Comparison of ENCODE assay signal across 17 cellular contexts in the genomic region with DNA sequence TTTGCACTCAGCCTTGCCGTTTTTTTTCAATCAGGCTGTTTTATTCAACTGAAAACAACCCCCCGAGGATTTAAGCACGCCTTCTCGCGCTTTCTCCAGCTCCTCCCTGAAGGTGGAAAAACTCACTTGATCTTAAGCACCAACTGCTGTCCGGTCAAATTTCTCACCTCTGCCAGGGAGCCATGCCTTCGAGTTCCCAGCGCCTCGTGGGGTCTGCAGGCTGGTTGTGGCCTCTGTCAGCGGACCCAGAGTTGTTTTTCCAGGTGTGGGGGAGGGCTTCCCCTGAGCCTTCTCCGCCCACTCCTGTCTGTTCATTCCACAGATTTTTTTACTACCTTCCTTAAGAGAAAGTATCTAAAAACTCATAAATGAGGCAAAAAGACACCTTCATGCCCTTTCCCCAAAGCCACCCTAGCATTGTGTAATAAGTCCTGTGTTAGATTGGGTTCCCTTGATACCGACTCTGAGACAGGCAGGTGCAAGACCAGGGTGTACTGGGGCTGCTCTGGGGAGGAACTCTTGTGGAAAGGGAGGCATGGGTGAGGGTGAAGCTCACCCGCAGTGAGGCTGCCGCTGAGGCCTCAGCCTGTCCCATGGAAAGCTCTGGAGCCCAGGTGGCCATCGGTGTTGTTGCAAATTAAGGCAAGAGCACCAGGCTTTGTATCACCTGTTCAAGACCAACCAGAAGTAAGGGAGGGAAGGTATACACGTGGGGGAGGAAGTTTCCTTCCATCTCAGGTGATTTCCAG.
DNase-seq lines count a peak whose midpoint lies in the region; ATAC-seq and TF ChIP-seq lines count a peak whose summit lies in the region.
"Had no signal": no experiment of that assay in that cellular context is flagged by ENCODE, and none has a peak within 500 bp of the region (broad histone marks: within the 10 kb centered on the region; RNA-seq: fewer than 3 reads in every experiment).

No MANE protein-coding gene starts in this region.

- H2BK120ac ChIP-seq in trophoblast cell (ENCODE audit: insufficient read depth, low read length, poor library complexity) = peak overlapping the region; percentile 59

- peak overlapping the region; percentile 43 for H4K8ac ChIP-seq in trophoblast cell (ENCODE audit: low read depth, low read length)

- no peak overlapping the region for H2AK5ac ChIP-seq in trophoblast cell (ENCODE audit: low read length)

- H3K4me1 Mint-ChIP-seq in MCF 10A (ENCODE audit: insufficient read depth, unreplicated experiment) = peaks cover 34% of the 10 kb centered on the region
- H3K4me1 Mint-ChIP-seq: CD14-positive monocyte had no signal

- H2BK5ac ChIP-seq in trophoblast cell (ENCODE audit: low read depth, low read length, poor library complexity) = peak overlapping the region; percentile 11

- no peak overlapping the region for H4K12ac ChIP-seq in trophoblast cell (ENCODE audit: low read depth, low read length)

- intact Hi-C loops in MCF 10A (cut with micrococcal nuclease) (loop anchor here (5.0 to 10.0 kb wide), 4 partner anchors 168 to 527 kb away; no protein-coding TSS in a partner anchor), breast epithelium (cut with DNase I; ENCODE audit: low total_unique reads) (no loop called here)

- no peaks in the 10 kb centered on the region for H3K36me3 ChIP-seq in breast epithelium
- no peaks in the 10 kb centered on the region for H3K36me3 ChIP-seq in trophoblast cell (ENCODE audit: control insufficient read depth in 1 of 2, insufficient read depth in 2 of 2, low read length in 2 of 2)

- no peak overlapping the region for H3K4me3 ChIP-seq in breast epithelium
- H3K4me3 ChIP-seq in trophoblast cell (ENCODE audit: low read depth, low read length) = no peak overlapping the region
- H3K4me3 ChIP-seq: GM23248 had no signal

- H2AFZ ChIP-seq in trophoblast cell (ENCODE audit: insufficient read depth, low read length, poor library complexity) = no peak overlapping the region
- H2AFZ ChIP-seq: GM23248 had no signal

- DNase-seq in MCF 10A (ENCODE audit: unreplicated experiment) = peak; percentile 6
- no peak for DNase-seq in breast epithelium (ENCODE audit: low spot score in 2 of 2)
- peak; percentile 68 for DNase-seq in islet precursor cell
- peak; percentile 64 to 83 for DNase-seq in trophoblast cell
- DNase-seq in SKM-1 (lab: John Stamatoyannopoulos, UW; ENCODE audit: unreplicated experiment) = no peak
- DNase-seq in NCI-H345 treated with DMSO at 0.1 percent for 48 hours (lab: John Stamatoyannopoulos, UW; ENCODE audit: unreplicated experiment) = no peak
- no peak for DNase-seq in middle frontal gyrus (ENCODE audit: extremely low spot score, low spot score)
- DNase-seq in omental fat pad (ENCODE audit: low spot score) = no peak
- DNase-seq: 8988T, DND-41, GM23248, KBM-7, NCI-H1694 treated with DMSO at 0.1 percent for 48 hours, NCI-H2227 treated with DMSO at 0.1 percent for 48 hours, NCI-H524 treated with DMSO at 0.1 percent for 48 hours, PC-3 had no signal

- H3K79me1 ChIP-seq in trophoblast cell (ENCODE audit: low read length) = peaks cover 15% of the 10 kb centered on the region

- peaks cover 8% of the 10 kb centered on the region for H3K36me3 Mint-ChIP-seq in MCF 10A (ENCODE audit: insufficient read depth, unreplicated experiment)
- H3K36me3 Mint-ChIP-seq: CD14-positive monocyte had no signal

- peak overlapping the region; percentile 8 for H3K18ac ChIP-seq in trophoblast cell (ENCODE audit: low read length)

- ATAC-seq in omental fat pad (ENCODE audit: low FRiP score) = no peak
- ATAC-seq: PC-3 had no signal

- no peak overlapping the region for H3K27ac Mint-ChIP-seq in MCF 10A (ENCODE audit: low read depth, unreplicated experiment)
- H3K27ac Mint-ChIP-seq: CD14-positive monocyte had no signal

- peak overlapping the region; percentile 87 for H4K91ac ChIP-seq in trophoblast cell (ENCODE audit: low read depth, low read length)

- peak overlapping the region; percentile 34 for H3K14ac ChIP-seq in trophoblast cell (ENCODE audit: low read length)

- H3K4ac ChIP-seq in trophoblast cell (ENCODE audit: low read depth, low read length) = peak overlapping the region; percentile 42

- no TSS peak for BruUV-seq in MCF 10A (replicated peaks; lab: Mats Ljungman, UMichigan)

- POLR2A ChIA-PET in MCF 10A (lab: Yijun Ruan, JAX) = interaction anchor here (1.8 kb wide), 1 partner anchor 12 kb away, joined by 6 read pairs; no protein-coding TSS in a partner anchor

- peaks cover 2% of the 10 kb centered on the region for H3K79me2 ChIP-seq in trophoblast cell (ENCODE audit: control insufficient read depth, insufficient read depth, low read length, poor library complexity)

- H3K27ac ChIP-seq in breast epithelium = no peak overlapping the region
- peak overlapping the region; percentile 43 for H3K27ac ChIP-seq in trophoblast cell (ENCODE audit: low read depth, low read length)
- H3K27ac ChIP-seq: GM23248 had no signal

- no CpG with 5 or more reads among the region's 16 CpGs for WGBS in trophoblast cell (ENCODE audit: extremely low coverage, insufficient coverage, insufficient read length)

- TF ChIP-seq CTCF in MCF 10A (IDR thresholded peaks at IDR 0.05; ENCODE audit: unreplicated experiment) (no peak), breast epithelium (IDR thresholded peaks at IDR 0.05) (no peak), omental fat pad (IDR thresholded peaks at IDR 0.05) (no peak)

- no peak overlapping the region for H3K9ac ChIP-seq in trophoblast cell (ENCODE audit: low read length)
- H3K9ac ChIP-seq: GM23248 had no signal

- no peaks in the 10 kb centered on the region for H3K4me1 ChIP-seq in breast epithelium
- peaks cover 17 to 20% of the 10 kb centered on the region in 2 experiments for H3K4me1 ChIP-seq in trophoblast cell (ENCODE audit: control insufficient read depth in 1 of 2, insufficient read depth in 2 of 2, low read length in 2 of 2)

- H3K9me3 Mint-ChIP-seq in MCF 10A (ENCODE audit: unreplicated experiment) = no peaks in the 10 kb centered on the region

- TF ChIP-seq POLR2A in breast epithelium (IDR thresholded peaks at IDR 0.05) = no peak

- H3K27me3 ChIP-seq in breast epithelium = no peaks in the 10 kb centered on the region
- no peaks in the 10 kb centered on the region for H3K27me3 ChIP-seq in trophoblast cell (ENCODE audit: insufficient read depth, low read length)

- CTCF ChIA-PET in MCF 10A (lab: Yijun Ruan, JAX) = interaction anchor here (0.5 to 1.1 kb wide), 2 partner anchors 164 to 480 kb away, joined by 3 to 5 read pairs; no protein-coding TSS in a partner anchor

- H3K4me2 ChIP-seq in trophoblast cell (ENCODE audit: low read length) = no peak overlapping the region

- no peak overlapping the region for H3K4me3 Mint-ChIP-seq in MCF 10A (ENCODE audit: unreplicated experiment)
- H3K4me3 Mint-ChIP-seq: CD14-positive monocyte had no signal

- no peak overlapping the region for H3K23ac ChIP-seq in trophoblast cell (ENCODE audit: low read length)

- peak overlapping the region; percentile 50 for H2BK12ac ChIP-seq in trophoblast cell (ENCODE audit: low read length)

- H3K27me3 Mint-ChIP-seq in MCF 10A (ENCODE audit: insufficient read depth, unreplicated experiment) = no peaks in the 10 kb centered on the region

- H3K9me3 ChIP-seq in breast epithelium (no peaks in the 10 kb centered on the region), trophoblast cell (ENCODE audit: insufficient read depth, low read depth, low read length) (no peaks in the 10 kb centered on the region)

Comparison
In these comparisons a context has a peak if more than half of its experiments do, and no peak if none do; other contexts are left out.
1. DNase-seq: peak in MCF 10A (single experiment), islet precursor cell (single experiment) and trophoblast cell (2 of 2); none in breast epithelium (0 of 2), SKM-1 (single experiment), NCI-H345 treated with DMSO at 0.1 percent for 48 hours (single experiment), middle frontal gyrus (single experiment) and omental fat pad (single experiment).